ENCODE assay signal across 15 cellular contexts in the genomic region with DNA sequence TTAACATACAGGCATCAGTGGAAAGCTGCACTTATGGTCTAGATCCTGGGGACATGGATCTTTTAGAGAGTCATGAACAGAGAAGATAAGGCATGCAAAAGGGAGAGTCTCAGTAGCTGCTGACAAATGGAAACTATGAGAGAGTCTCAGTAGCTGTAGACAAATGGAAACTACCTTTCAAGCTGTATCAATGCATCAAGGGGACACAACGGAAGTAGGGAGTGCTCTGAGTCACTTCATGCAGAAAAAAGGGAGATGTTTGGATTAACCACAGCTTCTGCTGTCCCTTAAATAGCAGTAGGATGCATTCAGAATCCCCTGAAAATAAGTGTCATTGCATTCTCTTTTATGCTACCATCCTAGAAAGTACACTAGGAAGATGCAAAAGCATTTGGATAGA.
DNase-seq lines count a peak whose midpoint lies in the region; ATAC-seq, FAIRE-seq and TF ChIP-seq lines count a peak whose summit lies in the region.
"Had no signal": no experiment of that assay in that cellular context is flagged by ENCODE, and none has a peak within 500 bp of the region (broad histone marks: within the 10 kb centered on the region; RNA-seq: fewer than 3 reads in every experiment).

No MANE protein-coding gene starts in this region.

- peak overlapping the region; percentile 20 for H3K4me2 ChIP-seq in neural progenitor cell

- peak; percentile 92 for ATAC-seq in GM19023 (IDR thresholded peaks at IDR 0.05; ENCODE audit: unreplicated experiment)
- peak; percentile 71 for ATAC-seq in GM21737 (IDR thresholded peaks at IDR 0.05; ENCODE audit: unreplicated experiment)
- ATAC-seq in HG03108 (IDR thresholded peaks at IDR 0.05; ENCODE audit: unreplicated experiment) = peak; percentile 83
- ATAC-seq in pancreas = no peak

- FAIRE-seq in pancreas (lab: Jason Lieb, UNC) = no peak
- FAIRE-seq: colon, GM12892 had no signal

- H3K27me3 ChIP-seq in neural progenitor cell (no peaks in the 10 kb centered on the region), pancreas (no peaks in the 10 kb centered on the region)
- H3K27me3 ChIP-seq: MG63 had no signal

- no peak overlapping the region for H3K27ac Mint-ChIP-seq in neural progenitor cell
- H3K27ac Mint-ChIP-seq in nephron progenitor cell = no peak overlapping the region
- H3K27ac Mint-ChIP-seq: progenitor cell of endocrine pancreas had no signal

- H3K27ac ChIP-seq in neural progenitor cell (no peak overlapping the region), pancreas (no peak overlapping the region)

- no peaks in the 10 kb centered on the region for H3F3A ChIP-seq in neural progenitor cell (ENCODE audit: low read depth)

- no peak overlapping the region for H3K4me3 Mint-ChIP-seq in neural progenitor cell
- no peak overlapping the region for H3K4me3 Mint-ChIP-seq in nephron progenitor cell

- DNase-seq in neural progenitor cell (ENCODE audit: low spot score) (no peak), nephron progenitor cell (no peak), pancreas (no peak)
- no peak for DNase-seq in stimulated activated naive CD4-positive, alpha-beta T cell treated with Interleukin-2 at 50 U/mL for 16 hours (lab: John Stamatoyannopoulos, UW)
- DNase-seq: Calu3; MG63; NCI-H345; stimulated activated CD4-positive, alpha-beta T cell treated with anti-CD3 and anti-CD28 coated beads, Interleukin-4, amount 100 ng/mL, for 24 hours; T1000 had no signal

- H3K27me3 Mint-ChIP-seq in neural progenitor cell (ENCODE audit: insufficient read depth, low read depth) (no peaks in the 10 kb centered on the region), nephron progenitor cell (ENCODE audit: low read depth, poor library complexity) (no peaks in the 10 kb centered on the region)
- H3K27me3 Mint-ChIP-seq: progenitor cell of endocrine pancreas had no signal

- no peaks in the 10 kb centered on the region for H3K9me3 ChIP-seq in neural progenitor cell (ENCODE audit: low read depth)
- no peaks in the 10 kb centered on the region for H3K9me3 ChIP-seq in pancreas
- H3K9me3 ChIP-seq: MG63 had no signal

- H3K36me3 Mint-ChIP-seq in neural progenitor cell = no peaks in the 10 kb centered on the region
- no peaks in the 10 kb centered on the region for H3K36me3 Mint-ChIP-seq in nephron progenitor cell (ENCODE audit: low read depth)

- H3K9me3 Mint-ChIP-seq in neural progenitor cell (no peaks in the 10 kb centered on the region), nephron progenitor cell (no peaks in the 10 kb centered on the region)

- H3K36me3 ChIP-seq in neural progenitor cell (no peaks in the 10 kb centered on the region), pancreas (no peaks in the 10 kb centered on the region)
- H3K36me3 ChIP-seq: MG63 had no signal

- no peaks in the 10 kb centered on the region for H4K20me1 ChIP-seq in neural progenitor cell (ENCODE audit: low read depth)

- 64 to 67% methylated on average over 1 of the region's 1 CpG for WGBS in pancreas, 2 donors

- H3K4me1 Mint-ChIP-seq in neural progenitor cell = no peaks in the 10 kb centered on the region
- H3K4me1 Mint-ChIP-seq in nephron progenitor cell = no peaks in the 10 kb centered on the region

- H3K79me2 ChIP-seq in neural progenitor cell (ENCODE audit: low read depth) = no peaks in the 10 kb centered on the region

- no peak overlapping the region for H3K9ac ChIP-seq in neural progenitor cell

- H2AFZ ChIP-seq in neural progenitor cell (replicated peaks) = no peak overlapping the region

- intact Hi-C loops in pancreas (cut with DNase I) = no loop called here

- TF ChIP-seq CTCF in neural progenitor cell (IDR thresholded peaks at IDR 0.05) (no peak), nephron progenitor cell (IDR thresholded peaks at IDR 0.05) (no peak), pancreas (IDR thresholded peaks at IDR 0.05) (no peak)

- H3K4me3 ChIP-seq in neural progenitor cell = no peak overlapping the region
- H3K4me3 ChIP-seq in pancreas = no peak overlapping the region
- H3K4me3 ChIP-seq: MG63 had no signal

- peaks cover 6% of the 10 kb centered on the region for H3K4me1 ChIP-seq in neural progenitor cell
- no peaks in the 10 kb centered on the region for H3K4me1 ChIP-seq in pancreas

Comparison
In these comparisons a context has a peak if more than half of its experiments do, and no peak if none do; other contexts are left out.
1. ATAC-seq: peak in GM19023 (single experiment), GM21737 (single experiment) and HG03108 (single experiment); none in pancreas (0 of 4).